ENCODE assay signal across 13 cellular contexts in genomic region chr15:83287541-83288027, GRCh38. TPM values are rescaled to one million over a fixed set of nuclear protein-coding genes. Genes with fewer than 3 reads are reported as not detected.
DNase-seq lines count a peak whose midpoint lies in the region; ATAC-seq and TF ChIP-seq lines count a peak whose summit lies in the region.
"Had no signal": no experiment of that assay in that cellular context is flagged by ENCODE, and none has a peak within 500 bp of the region (broad histone marks: within the 10 kb centered on the region; RNA-seq: fewer than 3 reads in every experiment).

No MANE protein-coding gene starts in this region.

- BruUV-seq in IMR-90 (replicated peaks; lab: Mats Ljungman, UMichigan) = no TSS peak
- BruUV-seq in mammary epithelial cell (replicated peaks; lab: Mats Ljungman, UMichigan) = no TSS peak

- H3K27ac ChIP-seq in IMR-90 (ENCODE audit: insufficient read depth, low read length) = no peak overlapping the region
- peak overlapping the region; percentile 88 for H3K27ac ChIP-seq in mammary epithelial cell (ENCODE audit: insufficient read depth, low read depth, low read length)
- H3K27ac ChIP-seq: heart left ventricle had no signal

- no peak overlapping the region for H2AK5ac ChIP-seq in IMR-90 (ENCODE audit: low read depth, low read length)

- no peak overlapping the region for H4K91ac ChIP-seq in IMR-90 (ENCODE audit: insufficient read depth, low read depth, low read length)

- no peak overlapping the region for H3K14ac ChIP-seq in IMR-90 (replicated peaks; ENCODE audit: low read depth, low read length)

- intact Hi-C loops in IMR-90 (cut with micrococcal nuclease) (loop anchor here (2.0 to 10.0 kb wide), 3 partner anchors 35 to 273 kb away; partner anchors contain the start of genes BTBD1 and C15orf40), mammary epithelial cell (cut with micrococcal nuclease) (loop anchor here (1.0 to 5.0 kb wide), 4 partner anchors 17 to 93 kb away; partner anchors contain the start of gene HDGFL3)

- TF ChIP-seq CTCF in AG04449 (IDR thresholded peaks at IDR 0.05; ENCODE audit: insufficient read depth, low read length, missing control alignments) (no peak), IMR-90 (conservative IDR thresholded peaks at IDR 0.05; ENCODE audit: low read depth, low read length) (no peak), mammary epithelial cell (conservative IDR thresholded peaks at IDR 0.05 in 1 of 2, IDR thresholded peaks at IDR 0.05 in 1 of 2; ENCODE audit: extremely low read depth in 1 of 2, insufficient read depth in 1 of 2, low read depth in 1 of 2, low read length in 2 of 2) (no peak), kidney epithelial cell (IDR thresholded peaks at IDR 0.05; ENCODE audit: insufficient read depth, low read length, poor library complexity, severe bottlenecking) (no peak)

- H3K4me1 ChIP-seq in IMR-90 (ENCODE audit: control insufficient read depth, insufficient read depth, low read length) (peaks cover 13% of the 10 kb centered on the region), mammary epithelial cell (ENCODE audit: insufficient read depth, low read length) (peaks cover 64% of the 10 kb centered on the region)
- H3K4me1 ChIP-seq: BE2C had no signal

- POLR2A ChIA-PET in AG04449 (lab: Yijun Ruan, JAX) (no interaction called here), IMR-90 (lab: Charles Lee; ENCODE audit: unreplicated experiment) (no interaction called here)

- H3K79me1 ChIP-seq in IMR-90 (ENCODE audit: low read depth in 1 of 2, low read length in 2 of 2) = no peaks in the 10 kb centered on the region; a peak in 1 of 4 replicates

- H3K56ac ChIP-seq in IMR-90 (ENCODE audit: extremely low read depth, insufficient read depth, low read length) = no peak overlapping the region

- H3K79me2 ChIP-seq in mammary epithelial cell (ENCODE audit: insufficient read depth, low read length) = peaks cover 20% of the 10 kb centered on the region

- peak; percentile 71 for ATAC-seq in IMR-90 (ENCODE audit: low read depth)
- ATAC-seq in HG03045 (IDR thresholded peaks at IDR 0.05; ENCODE audit: unreplicated experiment) = no peak
- ATAC-seq: heart left ventricle, K562 had no signal

- no peak overlapping the region for H2AFZ ChIP-seq in IMR-90 (replicated peaks; ENCODE audit: low read length, poor library complexity)
- H2AFZ ChIP-seq in mammary epithelial cell (ENCODE audit: low read depth, low read length) = no peak overlapping the region

- H3K4ac ChIP-seq in IMR-90 (ENCODE audit: low read depth, low read length) = no peak overlapping the region

- H4K5ac ChIP-seq in IMR-90 (ENCODE audit: low read depth, low read length) = no peak overlapping the region

- H3K36me3 ChIP-seq in IMR-90 (ENCODE audit: control insufficient read depth, insufficient read depth, low read length) (no peaks in the 10 kb centered on the region), mammary epithelial cell (ENCODE audit: insufficient read depth, low read length) (peaks cover 3% of the 10 kb centered on the region), kidney epithelial cell (ENCODE audit: control insufficient read depth, insufficient read depth, low read length) (no peaks in the 10 kb centered on the region)
- H3K36me3 ChIP-seq: BE2C, heart left ventricle had no signal

- H2BK120ac ChIP-seq in IMR-90 (ENCODE audit: low read depth, low read length) = no peak overlapping the region

- H3K4me3 ChIP-seq in AG04449 (ENCODE audit: low read depth, low read length) (no peak overlapping the region), IMR-90 (ENCODE audit: insufficient read depth, low read depth, low read length) (no peak overlapping the region), mammary epithelial cell (replicated peaks in 1 of 3; ENCODE audit: insufficient read depth in 1 of 3, low read depth in 2 of 3, low read length in 3 of 3) (no peak overlapping the region), kidney epithelial cell (ENCODE audit: low read depth, low read length) (no peak overlapping the region)
- H3K4me3 ChIP-seq: heart left ventricle, K562 had no signal

- TF ChIP-seq RAD21 in IMR-90 (IDR thresholded peaks at IDR 0.05; ENCODE audit: low read length) = no peak

- CTCF ChIA-PET in AG04449 (lab: Yijun Ruan, JAX) (interaction anchor here (0.7 kb wide), 1 partner anchor 38 kb away, joined by 3 read pairs; no protein-coding TSS in a partner anchor), IMR-90 (lab: Yijun Ruan, JAX) (interaction anchor here (1.5 kb wide), 1 partner anchor 39 kb away, joined by 4 read pairs; no protein-coding TSS in a partner anchor), mammary epithelial cell (lab: Charles Lee; ENCODE audit: low non-redundant PET) (no interaction called here)

- H3K9ac ChIP-seq in IMR-90 (ENCODE audit: low read depth, low read length) (no peak overlapping the region), mammary epithelial cell (ENCODE audit: insufficient read depth, low read length) (peak overlapping the region; percentile 59)

- H3K9me3 ChIP-seq in IMR-90 (ENCODE audit: control insufficient read depth, insufficient read depth, low read length) (peaks cover 7% of the 10 kb centered on the region; the same call in 1 of the 2 replicates), mammary epithelial cell (replicated peaks; ENCODE audit: insufficient read depth, low read length) (no peaks in the 10 kb centered on the region)
- H3K9me3 ChIP-seq: BE2C, heart left ventricle had no signal

- dilution Hi-C loops in IMR-90 (cut with HindIII; ENCODE audit: low sequenced_read_pairs, unreplicated experiment) = no loop called here
- dilution Hi-C loops in mammary epithelial cell (cut with HindIII; ENCODE audit: low sequenced_read_pairs) = no loop called here

- no CpG with 5 or more reads among the region's 3 CpGs for WGBS in IMR-90 (ENCODE audit: extremely low coverage in 2 of 2, insufficient read length in 1 of 2), 2 experiments
- 0% methylated on average over 2 of the region's 3 CpGs for WGBS in mammary epithelial cell (ENCODE audit: low coverage, missing lambda C conversion rate)

- DNase-seq in AG04449 (ENCODE audit: low read depth, low spot score) = peak; percentile 95
- DNase-seq in IMR-90 = peak; percentile 98
- peak; percentile 83 for DNase-seq in mammary epithelial cell
- DNase-seq in kidney epithelial cell (ENCODE audit: low read depth) = peak; percentile 89
- DNase-seq in NCI-H1417 treated with DMSO at 0.1 percent for 48 hours (lab: John Stamatoyannopoulos, UW) = no peak
- DNase-seq in NCI-H510A treated with DMSO at 0.1 percent for 48 hours (lab: John Stamatoyannopoulos, UW) = no peak
- DNase-seq in activated gamma-delta T cell (lab: John Stamatoyannopoulos, UW) = no peak
- DNase-seq: BE2C, cerebellar nuclear complex, heart left ventricle, NCI-H2227 treated with DMSO at 0.1 percent for 48 hours had no signal

- H3K27me3 ChIP-seq in IMR-90 (ENCODE audit: control insufficient read depth, insufficient read depth, low read length) = peaks cover 29% of the 10 kb centered on the region
- H3K27me3 ChIP-seq in mammary epithelial cell (ENCODE audit: insufficient read depth, low read length) = no peaks in the 10 kb centered on the region
- H3K27me3 ChIP-seq in kidney epithelial cell (ENCODE audit: control insufficient read depth, insufficient read depth, low read length) = no peaks in the 10 kb centered on the region

- no peak overlapping the region for H2BK5ac ChIP-seq in IMR-90 (ENCODE audit: low read depth, low read length, poor library complexity, severe bottlenecking)

- no peak overlapping the region for H3K18ac ChIP-seq in IMR-90 (ENCODE audit: low read depth, low read length)

- H3K4me2 ChIP-seq in IMR-90 (ENCODE audit: low read depth, low read length) (peak overlapping the region; percentile 15; the same call in 1 of the 2 replicates), mammary epithelial cell (ENCODE audit: insufficient read depth, low read depth, low read length) (peak overlapping the region; percentile 71)

- 0 out of 2 replicates have a peak, but pooled peaks have one; percentile 56 for TF ChIP-seq POLR2A in IMR-90 (IDR thresholded peaks at IDR 0.05; ENCODE audit: low read depth, low read length)

- H4K8ac ChIP-seq in IMR-90 (ENCODE audit: low read depth in 2 of 2, low read length in 2 of 2) = no peak overlapping the region

- H2AK9ac ChIP-seq in IMR-90 (replicated peaks; ENCODE audit: low read depth, low read length, poor library complexity) = no peak overlapping the region

- no peak overlapping the region for H2BK15ac ChIP-seq in IMR-90 (ENCODE audit: low read depth, low read length)

- H3K23ac ChIP-seq in IMR-90 (ENCODE audit: low read depth, low read length) = no peak overlapping the region

- no peak overlapping the region for H2BK20ac ChIP-seq in IMR-90 (ENCODE audit: low read depth, low read length)

- in situ Hi-C loops in IMR-90 (cut with MboI; ENCODE audit: low sequenced_read_pairs) = no loop called here
- in situ Hi-C loops in mammary epithelial cell (cut with MboI; ENCODE audit: low sequenced_read_pairs in 2 of 2) = loop anchor here (10.0 kb wide), 1 partner anchor 87 kb away; no protein-coding TSS in a partner anchor

- H4K20me1 ChIP-seq in IMR-90 (ENCODE audit: insufficient read depth, low read length) (peaks cover 7% of the 10 kb centered on the region; the same call in 1 of the 2 replicates), mammary epithelial cell (ENCODE audit: insufficient read depth, low read length) (no peaks in the 10 kb centered on the region)

- peaks cover 9% of the 10 kb centered on the region; the same call in 1 of the 2 replicates for H3K9me1 ChIP-seq in IMR-90 (ENCODE audit: insufficient read depth, low read length)

TF ChIP-seq in IMR-90, 13 proteins besides CTCF, POLR2A, EP300 and RAD21 (continues in another document):
- no peak for TF ChIP-seq BHLHE40 (IDR thresholded peaks at IDR 0.05; ENCODE audit: low read depth, low read length)
- peak; percentile 55; the same call in 1 of the 2 replicates for TF ChIP-seq MAZ (IDR thresholded peaks at IDR 0.05; ENCODE audit: borderline replicate concordance, low read depth, low read length)
- TF ChIP-seq FOS (IDR thresholded peaks at IDR 0.05; ENCODE audit: low read depth, low read length) = peak; percentile 67; the same call in 1 of the 2 replicates
- TF ChIP-seq RCOR1 (IDR thresholded peaks at IDR 0.05; ENCODE audit: insufficient replicate concordance, low read length) = no peak
- TF ChIP-seq CHD1 (IDR thresholded peaks at IDR 0.05; ENCODE audit: low read depth, low read length) = no peak
- TF ChIP-seq CEBPB (IDR thresholded peaks at IDR 0.05; ENCODE audit: low read depth, low read length) = peak; percentile 34; the same call in 1 of the 2 replicates
- TF ChIP-seq NFE2L2 (IDR thresholded peaks at IDR 0.05; ENCODE audit: low read depth, low read length) = 0 out of 2 replicates have a peak, but pooled peaks have one; percentile 12

RNA-seq across cellular contexts. Expression of gene BNC1, which starts 3.1 kb away (rescaled TPM):
- total RNA-seq in IMR-90 (2012; rRNA removed) (0.28 and 0.54 TPM in 2 replicates), mammary epithelial cell (100 to 1,000 TPM in 1 of 2 donors, 10 to 100 TPM in 1; 66.2 to 108 TPM), kidney epithelial cell (21.3 and 25.4 TPM in 2 replicates)
- polyA plus RNA-seq in IMR-90 (2012; rRNA removed) (0.34 and 0.38 TPM in 2 replicates), mammary epithelial cell (103 TPM)
- polyA plus RNA-seq in IMR-90 (2012; cell fraction: cytosol; rRNA removed) = 0.20 and 0.21 TPM in 2 replicates
- polyA plus RNA-seq in IMR-90 (2012; cell fraction: nucleus; rRNA removed; ENCODE audit: low replicate concordance) = 0.33 and 1.1 TPM in 2 replicates
- 179 TPM for polyA minus RNA-seq in mammary epithelial cell
- total RNA-seq: K562 had no signal
- polyA plus RNA-seq: K562 had no signal

Comparison
In these comparisons a context has a peak if more than half of its experiments do, and no peak if none do; other contexts are left out.
1. DNase-seq: peak in AG04449 (single experiment), IMR-90 (single experiment), mammary epithelial cell (single experiment) and kidney epithelial cell (single experiment); none in NCI-H1417 treated with DMSO at 0.1 percent for 48 hours (single experiment), NCI-H510A treated with DMSO at 0.1 percent for 48 hours (single experiment) and activated gamma-delta T cell (single experiment).
2. RNA of gene BNC1, which starts 3.1 kb away (total RNA-seq): 66.2 to 108 TPM in mammary epithelial cell and 21.3 to 25.4 TPM in kidney epithelial cell; 0.28 to 0.54 TPM in IMR-90; every median in the first group is over 10 times any median in the second.